ENCODE assay signal across 8 cellular contexts in genomic region chr2:182717451-182718215, GRCh38. TPM values are rescaled to one million over a fixed set of nuclear protein-coding genes. Genes with fewer than 3 reads are reported as not detected.
DNase-seq lines count a peak whose midpoint lies in the region; ATAC-seq and TF ChIP-seq lines count a peak whose summit lies in the region.

No MANE protein-coding gene starts in this region.

- no peaks in the 10 kb centered on the region for H3K9me2 ChIP-seq in DOHH2 (replicated peaks; ENCODE audit: control insufficient read depth, low read length)

- H3K27ac ChIP-seq in DOHH2 (ENCODE audit: low read depth, low read length): peak overlapping the region; percentile 95
- no peak overlapping the region for H3K27ac ChIP-seq in suprapubic skin

- ATAC-seq in GM19452 (IDR thresholded peaks at IDR 0.05; ENCODE audit: unreplicated experiment): peak; percentile 37
- peak; percentile 39 for ATAC-seq in HG03439 (IDR thresholded peaks at IDR 0.05; ENCODE audit: unreplicated experiment)
- no peak for ATAC-seq in effector memory CD8-positive, alpha-beta T cell (replicated peaks)

- H3K4me2 ChIP-seq in DOHH2 (ENCODE audit: low read length): peak overlapping the region; percentile 80

- peak; percentile 12 for DNase-seq in cerebellum (ENCODE audit: low spot score)
- DNase-seq in suprapubic skin (ENCODE audit: low spot score in 2 of 2): no peak
- DNase-seq in hippocampal formation (lab: John Stamatoyannopoulos, UW): no peak
- DNase-seq in effector memory CD8-positive, alpha-beta T cell: no peak
- DNase-seq in kidney glomerular epithelial cell (lab: John Stamatoyannopoulos, UW): no peak

- H4K20me1 ChIP-seq in DOHH2 (ENCODE audit: control insufficient read depth, insufficient read depth, low read depth, low read length): no peaks in the 10 kb centered on the region

- peaks cover 0 to 6% of the 10 kb centered on the region in 2 donors for H3K4me1 Mint-ChIP-seq in effector memory CD8-positive, alpha-beta T cell (ENCODE audit: low read depth in 2 of 2)

- H3K79me2 ChIP-seq in DOHH2 (ENCODE audit: control insufficient read depth, low read length): peaks cover 63% of the 10 kb centered on the region

- H3K4me3 ChIP-seq in DOHH2 (ENCODE audit: low read length) (peak overlapping the region; percentile 85), suprapubic skin (peak overlapping the region; percentile 72)

- no peak for TF ChIP-seq POLR2A in suprapubic skin (IDR thresholded peaks at IDR 0.05)

- H3K9me3 ChIP-seq in DOHH2 (ENCODE audit: control insufficient read depth, insufficient read depth, low read length): no peaks in the 10 kb centered on the region
- H3K9me3 ChIP-seq in suprapubic skin: no peaks in the 10 kb centered on the region

- H3K9me3 Mint-ChIP-seq in effector memory CD8-positive, alpha-beta T cell: no peaks in the 10 kb centered on the region

- no peak overlapping the region for H3K4me3 Mint-ChIP-seq in effector memory CD8-positive, alpha-beta T cell

- peaks cover 54% of the 10 kb centered on the region for H3K4me1 ChIP-seq in DOHH2 (ENCODE audit: control insufficient read depth, low read length)
- H3K4me1 ChIP-seq in suprapubic skin: peaks cover 26% of the 10 kb centered on the region

- H3K27me3 ChIP-seq in DOHH2 (ENCODE audit: control insufficient read depth, low read length): no peaks in the 10 kb centered on the region
- H3K27me3 ChIP-seq in suprapubic skin: no peaks in the 10 kb centered on the region

- H3F3A ChIP-seq in DOHH2 (ENCODE audit: control insufficient read depth, insufficient read depth): peaks cover 31% of the 10 kb centered on the region

- H3K27me3 Mint-ChIP-seq in effector memory CD8-positive, alpha-beta T cell: peaks cover 8 to 20% of the 10 kb centered on the region in 2 donors

- no peak for TF ChIP-seq CTCF in DOHH2 (IDR thresholded peaks at IDR 0.05; ENCODE audit: low read depth, low read length, poor library complexity, severe bottlenecking)
- no peak for TF ChIP-seq CTCF in suprapubic skin (IDR thresholded peaks at IDR 0.05)

- H3K27ac Mint-ChIP-seq in effector memory CD8-positive, alpha-beta T cell: no peak overlapping the region

- TF ChIP-seq EP300 in suprapubic skin (IDR thresholded peaks at IDR 0.05): no peak

- H3K36me3 ChIP-seq in DOHH2 (ENCODE audit: control insufficient read depth, low read length) (peaks cover 47% of the 10 kb centered on the region), suprapubic skin (peaks cover 12% of the 10 kb centered on the region)

- H3K36me3 Mint-ChIP-seq in effector memory CD8-positive, alpha-beta T cell (ENCODE audit: insufficient read depth): peaks cover 15% of the 10 kb centered on the region

- WGBS in suprapubic skin: 41% methylated on average over 2 of the region's 2 CpGs

RNA-seq across cellular contexts. Expression of gene DNAJC10, which starts 1.6 kb away (rescaled TPM):
- total RNA-seq in cerebellum: 51.6 TPM
- total RNA-seq in suprapubic skin: 10 to 100 TPM; 25.5 to 33.4 (median 29.0) TPM
